ENCODE assay signal across 1 cellular context in genomic region chr5:111697215-111697614, GRCh38.
TF ChIP-seq lines count a peak whose summit lies in the region.

No MANE protein-coding gene starts in this region.

TF ChIP-seq in SK-N-SH treated with all-trans-retinoic acid at 6 μM for 48 hours, 23 proteins besides CTCF, POLR2A, EP300 and RAD21 (continued from another document):
- TF ChIP-seq GLIS3 (CRISPR knock-in tag; IDR thresholded peaks at IDR 0.05) (no peak), PPARA (CRISPR knock-in tag; IDR thresholded peaks at IDR 0.05; ENCODE audit: borderline replicate concordance) (no peak)
